In the genomic region with DNA sequence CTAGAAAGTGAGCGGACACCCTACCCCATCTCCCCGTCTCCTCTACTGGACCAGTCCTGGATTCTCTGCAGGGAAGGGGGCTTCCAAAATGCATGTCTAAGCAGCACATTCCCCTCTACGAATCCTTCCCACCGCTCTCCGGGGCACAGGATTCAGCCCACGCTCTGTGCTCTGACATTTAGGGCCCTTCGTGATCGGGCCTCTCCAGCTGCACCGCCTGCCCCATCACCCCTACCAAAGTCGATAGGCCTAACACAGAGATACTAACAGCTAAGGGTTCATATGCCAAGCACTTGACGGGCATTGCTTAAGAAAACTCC, we compare ENCODE assay signal across 9 cellular contexts. TPM values are rescaled to one million over a fixed set of nuclear protein-coding genes. Genes with fewer than 3 reads are reported as not detected.
A peak's percentile ranks its signal among the peaks of the same experiment; 100 is the strongest.
DNase-seq lines count a peak whose midpoint lies in the region; ATAC-seq, FAIRE-seq and TF ChIP-seq lines count a peak whose summit lies in the region.
"Had no signal": no experiment of that assay in that cellular context is flagged by ENCODE, and none has a peak within 500 bp of the region (broad histone marks: within the 10 kb centered on the region; RNA-seq: fewer than 3 reads in every experiment).

No MANE protein-coding gene starts in this region.

- no peak for TF ChIP-seq CTCF in fibroblast of the aortic adventitia (IDR thresholded peaks at IDR 0.05; ENCODE audit: insufficient read depth, low read length)
- no peak for TF ChIP-seq CTCF in sigmoid colon (IDR thresholded peaks at IDR 0.05)

- H3K9me3 Mint-ChIP-seq in activated CD4-positive, alpha-beta memory T cell treated with anti-CD3 and anti-CD28 coated beads, Interleukin-2, amount 10 ng/mL, durations not matched to agents 7 days and 5 days: no peaks in the 10 kb centered on the region

- TF ChIP-seq POLR2A in sigmoid colon (IDR thresholded peaks at IDR 0.05): no peak
- TF ChIP-seq POLR2A in H54 (IDR thresholded peaks at IDR 0.05; ENCODE audit: low read depth, low read length): no peak

- peaks cover 2% of the 10 kb centered on the region for H3K27me3 Mint-ChIP-seq in activated CD4-positive, alpha-beta memory T cell treated with anti-CD3 and anti-CD28 coated beads, Interleukin-2, amount 10 ng/mL, durations not matched to agents 7 days and 5 days

- H3K27ac ChIP-seq in sigmoid colon: peak overlapping the region; percentile 81 to 85 (median 83)

- H3K4me1 Mint-ChIP-seq in activated CD4-positive, alpha-beta memory T cell treated with anti-CD3 and anti-CD28 coated beads, Interleukin-2, amount 10 ng/mL, durations not matched to agents 7 days and 5 days: peaks cover 32% of the 10 kb centered on the region

- CTCF ChIA-PET in activated CD4-positive, alpha-beta memory T cell treated with anti-CD3 and anti-CD28 coated beads, Interleukin-2, amount 10 ng/mL, durations not matched to agents 7 days and 5 days (lab: Charles Lee): no interaction called here

- H3K27me3 ChIP-seq in sigmoid colon: no peaks in the 10 kb centered on the region

- intact Hi-C loops in sigmoid colon (cut with DNase I): loop anchor here (2.0 kb wide), 1 partner anchor 18 kb away; no protein-coding TSS in a partner anchor

- no peak for ATAC-seq in GM21423 (IDR thresholded peaks at IDR 0.05; ENCODE audit: unreplicated experiment)

- POLR2A ChIA-PET in activated CD4-positive, alpha-beta memory T cell treated with anti-CD3 and anti-CD28 coated beads, Interleukin-2, amount 10 ng/mL, durations not matched to agents 7 days and 5 days (lab: Charles Lee): no interaction called here

- DNase-seq in activated CD4-positive, alpha-beta memory T cell treated with anti-CD3 and anti-CD28 coated beads, Interleukin-2, amount 10 ng/mL, durations not matched to agents 7 days and 5 days: no peak
- DNase-seq in fibroblast of the aortic adventitia (ENCODE audit: low read depth): no peak
- no peak for DNase-seq in sigmoid colon
- DNase-seq in NCI-H2029 treated with DMSO at 0.1 percent for 48 hours (lab: John Stamatoyannopoulos, UW): no peak
- DNase-seq in H54 (ENCODE audit: insufficient read length, low spot score): no peak
- DNase-seq in hypothalamus (lab: John Stamatoyannopoulos, UW): no peak

- H3K4me1 ChIP-seq in ES-I3 (ENCODE audit: insufficient read depth, low read length) (no peaks in the 10 kb centered on the region), sigmoid colon (peaks cover 0 to 21% (median 16%) of the 10 kb centered on the region in 4 donors)

- H3K36me3 ChIP-seq in ES-I3 (ENCODE audit: insufficient read depth, low read length) (no peaks in the 10 kb centered on the region; the same call in 1 of the 2 replicates), sigmoid colon (peaks cover 0 to 42% (median 10%) of the 10 kb centered on the region in 4 donors)

- no peak for FAIRE-seq in H54 (lab: Jason Lieb, UNC)

- peak overlapping the region; percentile 58 for H3K4me3 Mint-ChIP-seq in activated CD4-positive, alpha-beta memory T cell treated with anti-CD3 and anti-CD28 coated beads, Interleukin-2, amount 10 ng/mL, durations not matched to agents 7 days and 5 days

- WGBS in sigmoid colon, 2 donors: 88 to 91% methylated on average over 11 of the region's 11 CpGs

- TF ChIP-seq EP300 in sigmoid colon (IDR thresholded peaks at IDR 0.05): no peak

- peak overlapping the region; percentile 89; the same call in 1 of the 2 replicates for H3K9ac ChIP-seq in ES-I3 (ENCODE audit: low read depth, low read length)

- peaks cover 8% of the 10 kb centered on the region for H3K36me3 Mint-ChIP-seq in activated CD4-positive, alpha-beta memory T cell treated with anti-CD3 and anti-CD28 coated beads, Interleukin-2, amount 10 ng/mL, durations not matched to agents 7 days and 5 days (ENCODE audit: low read depth)

- H3K9me3 ChIP-seq in ES-I3 (ENCODE audit: control insufficient read depth, insufficient read depth, low read length) (no peaks in the 10 kb centered on the region), sigmoid colon (no peaks in the 10 kb centered on the region)

- peak overlapping the region; percentile 12 for H3K27ac Mint-ChIP-seq in activated CD4-positive, alpha-beta memory T cell treated with anti-CD3 and anti-CD28 coated beads, Interleukin-2, amount 10 ng/mL, durations not matched to agents 7 days and 5 days

- H3K4me3 ChIP-seq in fibroblast of the aortic adventitia (ENCODE audit: low read depth, low read length): peak overlapping the region; percentile 72
- peak overlapping the region; percentile 47 to 85 (median 72) for H3K4me3 ChIP-seq in sigmoid colon

RNA-seq across cellular contexts. Expression of a gene that starts 1.2 kb away (rescaled TPM):
- total RNA-seq in activated CD4-positive, alpha-beta memory T cell treated with anti-CD3 and anti-CD28 coated beads, Interleukin-2, amount 10 ng/mL, durations not matched to agents 7 days and 5 days: 1 to 10 TPM; 6.5 TPM
- total RNA-seq in fibroblast of the aortic adventitia (ENCODE audit: low replicate concordance) (9.3 and 19.9 TPM in 2 replicates), sigmoid colon (10 to 100 TPM in 2 of 4 donors, 1 to 10 TPM in 2; 5.6 to 16.9 (median 10.5) TPM)
- 1 to 10 TPM in 1 of 3 donors, under 1 TPM in 2; 0.23 to 1.8 (median 0.60) TPM for polyA plus RNA-seq in sigmoid colon
- total RNA-seq: H4 had no signal

RNA-seq across cellular contexts. Expression of a gene that starts 5.0 kb away (rescaled TPM):
- 10 to 100 TPM; 50.5 to 54.5 TPM for total RNA-seq in activated CD4-positive, alpha-beta memory T cell treated with anti-CD3 and anti-CD28 coated beads, Interleukin-2, amount 10 ng/mL, durations not matched to agents 7 days and 5 days
- total RNA-seq in fibroblast of the aortic adventitia (ENCODE audit: low replicate concordance) (33.7 and 81.8 TPM in 2 replicates), sigmoid colon (100 to 1,000 TPM in 3 of 4 donors, 10 to 100 TPM in 1; 88.8 to 117 (median 108) TPM)
- 100 to 1,000 TPM in 1 of 3 donors, 10 to 100 TPM in 2; 41.0 to 112 (median 62.5) TPM for polyA plus RNA-seq in sigmoid colon

RNA-seq across cellular contexts. Expression of a gene that starts 21.9 kb away (rescaled TPM):
- 10 to 100 TPM; 24.2 to 24.7 TPM for total RNA-seq in activated CD4-positive, alpha-beta memory T cell treated with anti-CD3 and anti-CD28 coated beads, Interleukin-2, amount 10 ng/mL, durations not matched to agents 7 days and 5 days
- total RNA-seq in fibroblast of the aortic adventitia (ENCODE audit: low replicate concordance): 17.0 and 44.2 TPM in 2 replicates
- total RNA-seq in sigmoid colon: 10 to 100 TPM in 1 of 4 donors, 1 to 10 TPM in 3; 4.4 to 17.8 (median 9.6) TPM
- 10 to 100 TPM; 21.3 to 50.7 (median 22.2) TPM for polyA plus RNA-seq in sigmoid colon

RNA-seq across cellular contexts. Expression of a gene that starts 22.0 kb away (rescaled TPM):
- total RNA-seq in activated CD4-positive, alpha-beta memory T cell treated with anti-CD3 and anti-CD28 coated beads, Interleukin-2, amount 10 ng/mL, durations not matched to agents 7 days and 5 days: 100 to 1,000 TPM; 142 to 147 TPM
- total RNA-seq in fibroblast of the aortic adventitia (ENCODE audit: low replicate concordance): 23.2 and 51.9 TPM in 2 replicates
- total RNA-seq in sigmoid colon: 100 to 1,000 TPM; 201 to 249 (median 235) TPM
- 100 to 1,000 TPM; 207 to 457 (median 354) TPM for polyA plus RNA-seq in sigmoid colon

RNA-seq across cellular contexts. Expression of a gene that starts 49.8 kb away (rescaled TPM):
- total RNA-seq in activated CD4-positive, alpha-beta memory T cell treated with anti-CD3 and anti-CD28 coated beads, Interleukin-2, amount 10 ng/mL, durations not matched to agents 7 days and 5 days: 10 to 100 TPM; 56.2 to 57.2 TPM
- total RNA-seq in fibroblast of the aortic adventitia (ENCODE audit: low replicate concordance) (49.3 and 76.5 TPM in 2 replicates), sigmoid colon (100 to 1,000 TPM; 129 to 163 (median 156) TPM)
- polyA plus RNA-seq in sigmoid colon: 100 to 1,000 TPM; 274 to 403 (median 280) TPM
